ENCODE assay signal across 21 cellular contexts in the genomic region with DNA sequence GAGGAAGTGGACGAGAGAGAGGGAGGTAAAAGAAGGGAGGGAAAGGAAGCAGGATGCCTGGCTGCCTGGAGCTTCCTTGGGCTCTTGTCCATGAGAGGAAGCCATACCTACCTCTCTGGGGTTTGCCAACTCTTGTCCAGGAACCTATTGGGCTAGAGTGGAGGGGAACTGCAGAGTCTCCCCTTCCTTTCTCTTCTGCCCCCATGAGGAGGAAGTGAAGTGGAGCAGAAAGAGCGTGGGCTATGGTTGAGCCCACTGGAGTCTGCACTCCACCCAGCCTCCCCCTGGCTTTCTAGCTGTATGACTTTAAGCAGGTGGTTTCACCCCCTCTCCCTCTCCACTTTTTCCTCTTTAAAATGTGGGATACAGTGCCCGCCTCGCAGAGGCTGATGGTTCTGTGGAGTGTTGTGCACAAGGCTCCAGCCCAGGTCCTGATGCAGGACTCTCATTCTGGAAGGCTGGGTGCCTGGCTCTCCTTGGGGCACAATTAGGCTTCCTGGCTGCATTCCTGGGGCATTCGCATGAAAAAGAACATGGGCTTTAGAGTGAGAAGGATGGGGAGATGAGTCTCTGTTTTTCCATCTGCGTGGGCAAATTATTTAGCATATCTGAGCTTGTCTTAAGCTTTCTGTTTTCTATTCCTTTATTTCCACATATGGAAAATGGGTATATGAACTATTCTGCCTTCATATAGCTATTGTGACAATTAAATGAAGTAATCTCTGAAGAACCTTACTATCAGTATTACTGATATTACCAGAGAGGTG. TPM values are rescaled to one million over a fixed set of nuclear protein-coding genes. Genes with fewer than 3 reads are reported as not detected.
"Had no signal": no experiment of that assay in that cellular context is flagged by ENCODE, and none has a peak within 500 bp of the region (broad histone marks: within the 10 kb centered on the region; RNA-seq: fewer than 3 reads in every experiment).

No MANE protein-coding gene starts in this region.

- DNase-seq: effector memory CD4-positive, alpha-beta T cell; kidney; left cardiac atrium; left ventricle myocardium superior; natural killer cell; ovary; right cardiac atrium; stimulated activated CD4-positive, alpha-beta T cell treated with anti-CD3 and anti-CD28 coated beads, Interleukin-2, amount 100 ng/mL, for 48 hours; stimulated activated CD8-positive, alpha-beta memory T cell treated with anti-CD3 and anti-CD28 coated beads, Interleukin-4, amount 100 ng/mL, for 48 hours; stimulated activated naive CD8-positive, alpha-beta T cell treated with anti-CD3 and anti-CD28 coated beads, Interleukin-15, Interleukin-2, amounts not matched to agents 100 U/mL and 50 U/mL, for 24 hours; testis had no signal

- H3K4me1 ChIP-seq: testis had no signal

- H3K27me3 ChIP-seq: esophagus muscularis mucosa, gastroesophageal sphincter, ovary, testis, tibial nerve had no signal

- H3K27ac Mint-ChIP-seq: natural killer cell; stimulated activated effector memory CD8-positive, alpha-beta T cell treated with anti-CD3 and anti-CD28 coated beads, Interleukin-12 subunit alpha, Interleukin-12 subunit beta, amount 100 ng/mL, for 72 hours had no signal

- H3K9me3 ChIP-seq: esophagus muscularis mucosa, gastroesophageal sphincter, mucosa of descending colon, ovary, testis, tibial nerve had no signal

- H3K36me3 ChIP-seq: gastroesophageal sphincter, ovary, tibial nerve had no signal

- H3K4me3 Mint-ChIP-seq: central memory CD8-positive, alpha-beta T cell; natural killer cell; neural crest cell; stimulated activated effector memory CD8-positive, alpha-beta T cell treated with anti-CD3 and anti-CD28 coated beads, Interleukin-12 subunit alpha, Interleukin-12 subunit beta, amount 100 ng/mL, for 72 hours had no signal

- H3K9me3 Mint-ChIP-seq: central memory CD8-positive, alpha-beta T cell; natural killer cell; neural crest cell; stimulated activated effector memory CD8-positive, alpha-beta T cell treated with anti-CD3 and anti-CD28 coated beads, Interleukin-12 subunit alpha, Interleukin-12 subunit beta, amount 100 ng/mL, for 72 hours had no signal

- H3K27ac ChIP-seq: epithelial cell of prostate, ovary, testis had no signal

- H3K36me3 Mint-ChIP-seq: natural killer cell; stimulated activated effector memory CD8-positive, alpha-beta T cell treated with anti-CD3 and anti-CD28 coated beads, Interleukin-12 subunit alpha, Interleukin-12 subunit beta, amount 100 ng/mL, for 72 hours had no signal

- H3K4me1 Mint-ChIP-seq: central memory CD8-positive, alpha-beta T cell; natural killer cell had no signal

- H3K4me2 ChIP-seq: smooth muscle cell had no signal

- ATAC-seq: gastroesophageal sphincter; left ventricle myocardium superior; right cardiac atrium; stimulated activated naive CD8-positive, alpha-beta T cell treated with anti-CD3 and anti-CD28 coated beads, Interleukin-15, Interleukin-2, amounts not matched to agents 100 U/mL and 50 U/mL, for 24 hours had no signal

- H3K4me3 ChIP-seq: esophagus muscularis mucosa, gastroesophageal sphincter, mucosa of descending colon, ovary, smooth muscle cell, testis, tibial nerve had no signal

RNA-seq across cellular contexts. Expression of a gene that starts 40.7 kb away (rescaled TPM):
- total RNA-seq: fibroblast of villous mesenchyme, neural crest cell, smooth muscle cell had no signal
